23 cellular contexts compared by ENCODE assay signal in the genomic region with DNA sequence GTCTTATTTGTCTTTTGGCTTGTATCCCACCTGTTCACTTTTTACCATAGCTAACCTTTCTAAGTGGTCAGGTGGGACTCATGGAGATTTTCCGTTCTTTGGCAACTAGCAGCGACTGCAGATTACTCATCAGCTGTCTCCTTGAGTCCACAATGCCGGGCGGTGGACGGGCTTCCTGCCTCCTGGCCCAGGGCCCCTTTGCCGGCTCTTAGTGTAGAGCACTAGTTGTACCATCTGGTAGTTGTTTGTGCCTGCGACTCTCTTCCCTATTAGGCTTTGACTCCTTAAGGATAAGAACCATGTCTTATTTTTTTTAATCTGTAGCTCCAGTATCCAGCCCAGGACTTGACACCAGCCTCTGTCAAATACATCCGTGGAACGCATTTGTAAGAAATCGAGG.
"Had no signal": no experiment of that assay in that cellular context is flagged by ENCODE, and none has a peak within 500 bp of the region (broad histone marks: within the 10 kb centered on the region; RNA-seq: fewer than 3 reads in every experiment).

No MANE protein-coding gene starts in this region.

- H3K9me3 Mint-ChIP-seq: activated CD8-positive, alpha-beta T cell treated with anti-CD3 and anti-CD28 coated beads for 36 hours; activated naive CD8-positive, alpha-beta T cell treated with anti-CD3 and anti-CD28 coated beads, Interleukin-2, amount 10 ng/mL, durations not matched to agents 7 days and 5 days had no signal

- DNase-seq: activated CD4-positive, alpha-beta T cell treated with anti-CD3 and anti-CD28 coated beads for 4 hours; activated CD8-positive, alpha-beta memory T cell treated with anti-CD3 and anti-CD28 coated beads, Interleukin-2, amount 50 U/mL, for 48 hours; activated CD8-positive, alpha-beta T cell treated with anti-CD3 and anti-CD28 coated beads for 36 hours; activated naive CD4-positive, alpha-beta T cell treated with anti-CD3 and anti-CD28 coated beads, Interleukin-2, amount 50 U/mL, for 16 hours; activated naive CD8-positive, alpha-beta T cell treated with anti-CD3 and anti-CD28 coated beads, Interleukin-2, amount 10 ng/mL, durations not matched to agents 7 days and 5 days; activated T-cell treated with anti-CD3 and anti-CD28 coated beads, Interleukin-2, amount 50 U/mL, for 1 hour; adrenal gland; anterior cingulate cortex; KG1; NCI-H1048; NCI-H146; NCI-H1930; NCI-H446; NCI-H526; NCI-H774; Peyer's patch; Right ventricle myocardium superior; SJCRH30; SK-N-SH; T-helper 1 cell had no signal

- H3K4me1 Mint-ChIP-seq: activated naive CD8-positive, alpha-beta T cell treated with anti-CD3 and anti-CD28 coated beads, Interleukin-2, amount 10 ng/mL, durations not matched to agents 7 days and 5 days had no signal

- H3K4me3 ChIP-seq: adrenal gland, Peyer's patch, SJCRH30 had no signal

- H3K9me3 ChIP-seq: adrenal gland, Peyer's patch, SJCRH30, SK-N-SH had no signal

- H3K27ac ChIP-seq: adrenal gland, Peyer's patch, RWPE1, SJCRH30, VCaP had no signal

- H3K4me1 ChIP-seq: adrenal gland had no signal

- H3K27me3 Mint-ChIP-seq: activated CD8-positive, alpha-beta T cell treated with anti-CD3 and anti-CD28 coated beads for 36 hours; activated naive CD8-positive, alpha-beta T cell treated with anti-CD3 and anti-CD28 coated beads, Interleukin-2, amount 10 ng/mL, durations not matched to agents 7 days and 5 days had no signal

- H3K27me3 ChIP-seq: adrenal gland, Peyer's patch, SJCRH30 had no signal

- H3K27ac Mint-ChIP-seq: activated CD8-positive, alpha-beta T cell treated with anti-CD3 and anti-CD28 coated beads for 36 hours; activated naive CD8-positive, alpha-beta T cell treated with anti-CD3 and anti-CD28 coated beads, Interleukin-2, amount 10 ng/mL, durations not matched to agents 7 days and 5 days had no signal

- H3K36me3 Mint-ChIP-seq: activated naive CD8-positive, alpha-beta T cell treated with anti-CD3 and anti-CD28 coated beads, Interleukin-2, amount 10 ng/mL, durations not matched to agents 7 days and 5 days had no signal

- H3K4me3 Mint-ChIP-seq: activated CD8-positive, alpha-beta T cell treated with anti-CD3 and anti-CD28 coated beads for 36 hours; activated naive CD8-positive, alpha-beta T cell treated with anti-CD3 and anti-CD28 coated beads, Interleukin-2, amount 10 ng/mL, durations not matched to agents 7 days and 5 days had no signal

- H3K36me3 ChIP-seq: adrenal gland, Peyer's patch, SJCRH30 had no signal

- H3K9ac ChIP-seq: SK-N-SH had no signal

- ATAC-seq: activated CD4-positive, CD25-positive, alpha-beta regulatory T cell treated with anti-CD3 and anti-CD28 coated beads, Interleukin-2, amount 50 U/mL, for 24 hours; activated CD8-positive, alpha-beta T cell treated with anti-CD3 and anti-CD28 coated beads for 36 hours had no signal
